1 cellular context compared by ENCODE assay signal in genomic region chr1:227899141-227899819, GRCh38.
A peak's percentile ranks its signal among the peaks of the same experiment; 100 is the strongest.
TF ChIP-seq lines count a peak whose summit lies in the region.

No MANE protein-coding gene starts in this region.

TF ChIP-seq in HEK293, 187 proteins besides CTCF, POLR2A, EP300 and RAD21 (continued from another document):
- TF ChIP-seq GLIS1 (tag by site-specific recombination; IDR thresholded peaks at IDR 0.05) = 0 out of 2 replicates have a peak, but pooled peaks have one; percentile 8
- TF ChIP-seq TCF7L2 (IDR thresholded peaks at IDR 0.05; ENCODE audit: borderline replicate concordance, low read depth, low read length) = no peak
- peak; percentile 68; the same call in 1 of the 2 replicates for TF ChIP-seq ZNF366 (tag by site-specific recombination; conservative IDR thresholded peaks at IDR 0.05)
- TF ChIP-seq KLF16 (tag by site-specific recombination; IDR thresholded peaks at IDR 0.05) = no peak
- no peak for TF ChIP-seq EGR2 (tag by site-specific recombination; IDR thresholded peaks at IDR 0.05; ENCODE audit: low read depth)
- no peak for TF ChIP-seq ZNF280D (tag by site-specific recombination; IDR thresholded peaks at IDR 0.05)
- no peak for TF ChIP-seq ZBTB17 (tag by site-specific recombination; IDR thresholded peaks at IDR 0.05)
- TF ChIP-seq ZNF692 (tag by site-specific recombination; IDR thresholded peaks at IDR 0.05) = no peak
- peak; percentile 95 for TF ChIP-seq ZNF202 (tag by site-specific recombination; IDR thresholded peaks at IDR 0.05; ENCODE audit: borderline replicate concordance)
- no peak for TF ChIP-seq MYNN (tag by site-specific recombination; IDR thresholded peaks at IDR 0.05; ENCODE audit: borderline replicate concordance)
- no peak for TF ChIP-seq ZNF596 (tag by site-specific recombination; IDR thresholded peaks at IDR 0.05)
- no peak for TF ChIP-seq ZNF302 (tag by site-specific recombination; IDR thresholded peaks at IDR 0.05; ENCODE audit: low read depth)
- no peak for TF ChIP-seq ATF2 (tag by site-specific recombination; IDR thresholded peaks at IDR 0.05; ENCODE audit: low read depth)
- TF ChIP-seq ZNF133 (tag by site-specific recombination; IDR thresholded peaks at IDR 0.05) = no peak
- TF ChIP-seq ZNF148 (tag by site-specific recombination; IDR thresholded peaks at IDR 0.05; ENCODE audit: borderline replicate concordance) = no peak
- 0 out of 2 replicates have a peak, but pooled peaks have one; percentile 34 for TF ChIP-seq BCL11B (tag by site-specific recombination; IDR thresholded peaks at IDR 0.05; ENCODE audit: low read depth)
- no peak for TF ChIP-seq ZNF548 (tag by site-specific recombination; IDR thresholded peaks at IDR 0.05)
- TF ChIP-seq ZNF114 (tag by site-specific recombination; IDR thresholded peaks at IDR 0.05) = no peak
- no peak for TF ChIP-seq PATZ1 (tag by site-specific recombination; IDR thresholded peaks at IDR 0.05)
- no peak for TF ChIP-seq ZNF221 (tag by site-specific recombination; IDR thresholded peaks at IDR 0.05; ENCODE audit: borderline replicate concordance)
- TF ChIP-seq KLF1 (tag by site-specific recombination; IDR thresholded peaks at IDR 0.05) = no peak
- no peak for TF ChIP-seq ZNF26 (tag by site-specific recombination; IDR thresholded peaks at IDR 0.05)
- no peak for TF ChIP-seq ZNF16 (tag by site-specific recombination; IDR thresholded peaks at IDR 0.05; ENCODE audit: low read depth)
- no peak for TF ChIP-seq PRDM6 (tag by site-specific recombination; IDR thresholded peaks at IDR 0.05)
